9 cellular contexts compared by ENCODE assay signal in genomic region chrX:153708415-153708814, GRCh38. TPM values are rescaled to one million over a fixed set of nuclear protein-coding genes. Genes with fewer than 3 reads are reported as not detected.
DNase-seq lines count a peak whose midpoint lies in the region; ATAC-seq and TF ChIP-seq lines count a peak whose summit lies in the region.
"Had no signal": no experiment of that assay in that cellular context is flagged by ENCODE, and none has a peak within 500 bp of the region (broad histone marks: within the 10 kb centered on the region; RNA-seq: fewer than 3 reads in every experiment).

No MANE protein-coding gene starts in this region.

- ATAC-seq in GM18868 (IDR thresholded peaks at IDR 0.05; ENCODE audit: unreplicated experiment) = no peak

- peak; percentile 73 for TF ChIP-seq CTCF in RWPE1 (conservative IDR thresholded peaks at IDR 0.05; ENCODE audit: low read depth)
- peak; percentile 70 for TF ChIP-seq CTCF in brain (conservative IDR thresholded peaks at IDR 0.05)

- peak overlapping the region; percentile 85 for H3K27ac ChIP-seq in RWPE1

- H3K9me3 Mint-ChIP-seq in brain = peaks cover 0 to 30% (median 3%) of the 10 kb centered on the region in 5 experiments

- DNase-seq in Caki2 (ENCODE audit: low read depth) = peak; percentile 85
- peak; percentile 87 for DNase-seq in HK-2 (ENCODE audit: unreplicated experiment)
- peak; percentile 68 for DNase-seq in RWPE1 (ENCODE audit: low spot score)
- peak; percentile 94 for DNase-seq in islet precursor cell
- peak; percentile 53 for DNase-seq in stimulated activated CD4-positive, alpha-beta T cell treated with anti-CD3 and anti-CD28 coated beads, Interleukin-1b, Interleukin-23, amount 100 ng/mL, for 48 hours
- DNase-seq in NCI-H2029 (lab: John Stamatoyannopoulos, UW) = no peak

- POLR2A ChIA-PET in RWPE1 (lab: Yijun Ruan, JAX; ENCODE audit: low non-redundant PET) = no interaction called here

- H3K27ac Mint-ChIP-seq in brain = peak overlapping the region in 4 of 5 experiments; percentile 41 to 83 (median 58)

- H3K36me3 Mint-ChIP-seq in brain = peaks cover 3% of the 10 kb centered on the region

- no peak overlapping the region for H3K4me3 Mint-ChIP-seq in brain

- CTCF ChIA-PET in RWPE1 (lab: Yijun Ruan, JAX) = interaction anchor here (1.1 kb wide), 1 partner anchor 154 kb away, joined by 7 read pairs; no protein-coding TSS in a partner anchor

- peaks cover 3% of the 10 kb centered on the region for H3K27me3 Mint-ChIP-seq in brain

- peaks cover 9% of the 10 kb centered on the region for H3K4me1 Mint-ChIP-seq in brain

- in situ Hi-C loops in Caki2 (cut with HindIII; ENCODE audit: low pct_unique_long_range_greater_than_20kb, low sequenced_read_pairs) = no loop called here

RNA-seq across cellular contexts. Expression of gene BCAP31, which starts 15.8 kb away (rescaled TPM):
- 307 TPM in 2 replicates for total RNA-seq in Caki2 (2014; rRNA removed; shearing (Covaris generic); ENCODE audit: low replicate concordance)
- 284 TPM for polyA plus RNA-seq in brain (ENCODE audit: insufficient read depth, low read depth, low replicate concordance)

RNA-seq across cellular contexts. Expression of gene ABCD1, which starts 16.2 kb away (rescaled TPM):
- total RNA-seq in Caki2 (2014; rRNA removed; shearing (Covaris generic); ENCODE audit: low replicate concordance) = 7.3 and 19.3 TPM in 2 replicates
- polyA plus RNA-seq in brain (ENCODE audit: insufficient read depth, low read depth, low replicate concordance) = 9.2 TPM

RNA-seq across cellular contexts. Expression of gene SLC6A8, which starts 20.7 kb away (rescaled TPM):
- total RNA-seq in Caki2 (2014; rRNA removed; shearing (Covaris generic); ENCODE audit: low replicate concordance) = 1.7 and 2.1 TPM in 2 replicates
- polyA plus RNA-seq in brain (ENCODE audit: insufficient read depth, low read depth, low replicate concordance) = 80.5 TPM

RNA-seq across cellular contexts. Expression of gene PNCK, which starts 34.8 kb away (rescaled TPM):
- not detected in 2 replicates for total RNA-seq in Caki2 (2014; rRNA removed; shearing (Covaris generic); ENCODE audit: low replicate concordance)
- 24.5 TPM for polyA plus RNA-seq in brain (ENCODE audit: insufficient read depth, low read depth, low replicate concordance)
- total RNA-seq: T-helper 1 cell treated with Interleukin-12 subunit alpha and Interleukin-12 subunit beta and Interleukin-4 antibody, amounts not matched to agents 30 ng/mL and 1 ng/mL, for 36 hours had no signal

RNA-seq across cellular contexts. Expression of gene PLXNB3, which starts 55.6 kb away (rescaled TPM):
- total RNA-seq in Caki2 (2014; rRNA removed; shearing (Covaris generic); ENCODE audit: low replicate concordance) = 1.7 and 2.5 TPM in 2 replicates
- polyA plus RNA-seq in brain (ENCODE audit: insufficient read depth, low read depth, low replicate concordance) = 38.0 TPM
